31 cellular contexts compared by ENCODE assay signal in the genomic region with DNA sequence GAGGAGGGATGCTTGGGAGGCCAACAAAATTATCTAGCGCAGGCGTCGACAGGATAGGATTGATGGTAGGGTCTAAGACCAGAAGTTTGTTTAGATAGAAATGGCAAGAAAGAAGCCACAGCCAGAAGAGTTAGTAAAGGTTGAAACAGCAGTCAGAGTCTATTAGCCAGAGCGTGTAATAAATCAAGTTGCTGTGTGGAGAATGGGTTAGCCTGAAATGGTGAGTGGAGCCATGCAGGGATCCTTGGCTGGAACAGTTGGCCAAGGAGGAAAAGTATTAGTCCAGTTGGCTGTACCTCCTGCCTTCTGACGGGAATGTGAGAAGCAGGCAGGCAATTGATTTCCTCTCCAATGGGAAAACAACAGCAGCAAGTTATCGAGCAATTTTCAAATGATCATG.
"Had no signal": no experiment of that assay in that cellular context is flagged by ENCODE, and none has a peak within 500 bp of the region (broad histone marks: within the 10 kb centered on the region; RNA-seq: fewer than 3 reads in every experiment).

No MANE protein-coding gene starts in this region.

- H3K27me3 ChIP-seq: body of pancreas, colonic mucosa, esophagus squamous epithelium, hepatocyte, neutrophil, ovary, spleen, suprapubic skin, tibial artery, upper lobe of right lung had no signal

- H2AFZ ChIP-seq: hepatocyte had no signal

- ATAC-seq: body of pancreas, left colon, lower lobe of right lung, mucosa of descending colon, upper lobe of right lung had no signal

- H3K9me3 Mint-ChIP-seq: activated naive CD4-positive, alpha-beta T cell treated with anti-CD3 and anti-CD28 coated beads, Interleukin-2, amount 10 ng/mL, durations not matched to agents 7 days and 5 days; activated naive CD8-positive, alpha-beta T cell treated with anti-CD3 and anti-CD28 coated beads, Interleukin-2, amount 10 ng/mL, durations not matched to agents 7 days and 5 days; nephron had no signal

- H3K27ac ChIP-seq: body of pancreas, colonic mucosa, epithelial cell of prostate, esophagus squamous epithelium, hepatocyte, lower lobe of right lung, neutrophil, ovary, prostate gland, spleen, suprapubic skin, tibial artery, upper lobe of right lung had no signal

- H3K36me3 Mint-ChIP-seq: activated naive CD4-positive, alpha-beta T cell treated with anti-CD3 and anti-CD28 coated beads, Interleukin-2, amount 10 ng/mL, durations not matched to agents 7 days and 5 days; activated naive CD8-positive, alpha-beta T cell treated with anti-CD3 and anti-CD28 coated beads, Interleukin-2, amount 10 ng/mL, durations not matched to agents 7 days and 5 days had no signal

- H3K4me1 ChIP-seq: body of pancreas, colonic mucosa, esophagus squamous epithelium, lower lobe of right lung, prostate gland, spleen, suprapubic skin, tibial artery, upper lobe of right lung had no signal

- H3K4me3 ChIP-seq: body of pancreas, colonic mucosa, esophagus squamous epithelium, hepatocyte, lower lobe of right lung, mucosa of descending colon, ovary, prostate gland, spleen, suprapubic skin, tibial artery, upper lobe of right lung had no signal

- H3K27me3 Mint-ChIP-seq: activated naive CD4-positive, alpha-beta T cell treated with anti-CD3 and anti-CD28 coated beads, Interleukin-2, amount 10 ng/mL, durations not matched to agents 7 days and 5 days; activated naive CD8-positive, alpha-beta T cell treated with anti-CD3 and anti-CD28 coated beads, Interleukin-2, amount 10 ng/mL, durations not matched to agents 7 days and 5 days had no signal

- H3K4me2 ChIP-seq: hepatocyte had no signal

- H3K4me1 Mint-ChIP-seq: activated naive CD4-positive, alpha-beta T cell treated with anti-CD3 and anti-CD28 coated beads, Interleukin-2, amount 10 ng/mL, durations not matched to agents 7 days and 5 days; activated naive CD8-positive, alpha-beta T cell treated with anti-CD3 and anti-CD28 coated beads, Interleukin-2, amount 10 ng/mL, durations not matched to agents 7 days and 5 days had no signal

- H3K9me3 ChIP-seq: body of pancreas, colonic mucosa, esophagus squamous epithelium, lower lobe of right lung, mucosa of descending colon, neutrophil, ovary, prostate gland, spleen, suprapubic skin, tibial artery, upper lobe of right lung had no signal

- H3K27ac Mint-ChIP-seq: activated naive CD4-positive, alpha-beta T cell treated with anti-CD3 and anti-CD28 coated beads, Interleukin-2, amount 10 ng/mL, durations not matched to agents 7 days and 5 days; activated naive CD8-positive, alpha-beta T cell treated with anti-CD3 and anti-CD28 coated beads, Interleukin-2, amount 10 ng/mL, durations not matched to agents 7 days and 5 days had no signal

- FAIRE-seq: frontal cortex, keratinocyte had no signal

- H3K4me3 Mint-ChIP-seq: activated naive CD4-positive, alpha-beta T cell treated with anti-CD3 and anti-CD28 coated beads, Interleukin-2, amount 10 ng/mL, durations not matched to agents 7 days and 5 days; activated naive CD8-positive, alpha-beta T cell treated with anti-CD3 and anti-CD28 coated beads, Interleukin-2, amount 10 ng/mL, durations not matched to agents 7 days and 5 days; nephron had no signal

- H3K36me3 ChIP-seq: colonic mucosa, esophagus squamous epithelium, lower lobe of right lung, neutrophil, ovary, prostate gland, spleen, suprapubic skin, tibial artery, upper lobe of right lung had no signal

- H3K79me2 ChIP-seq: hepatocyte had no signal

- DNase-seq: activated CD4-positive, alpha-beta T cell treated with anti-CD3 and anti-CD28 coated beads for 48 hours; activated CD4-positive, alpha-beta T cell treated with anti-CD3 and anti-CD28 coated beads, Interleukin-2, amount 50 U/mL, for 48 hours; activated CD4-positive, CD25-positive, alpha-beta regulatory T cell; activated CD8-positive, alpha-beta memory T cell treated with anti-CD3 and anti-CD28 coated beads for 24 hours; activated CD8-positive, alpha-beta memory T cell treated with anti-CD3 and anti-CD28 coated beads, Interleukin-2, amount 50 U/mL, for 4 hours; activated gamma-delta T cell; activated naive CD4-positive, alpha-beta T cell treated with anti-CD3 and anti-CD28 coated beads, Interleukin-2, amount 10 ng/mL, durations not matched to agents 7 days and 5 days; activated naive CD8-positive, alpha-beta T cell treated with anti-CD3 and anti-CD28 coated beads, Interleukin-2, amount 10 ng/mL, durations not matched to agents 7 days and 5 days; activated T-cell treated with anti-CD3 and anti-CD28 coated beads, Interleukin-2, amount 50 U/mL, for 1 hour; body of pancreas; cerebellar nuclear complex; colonic mucosa; effector CD8-positive, alpha-beta T cell; esophagus squamous epithelium; left colon; lower lobe of right lung; mucosa of descending colon; ovary; retina; spleen; stimulated activated naive CD4-positive, alpha-beta T cell; upper lobe of right lung had no signal
